ENCODE assay signal across 25 cellular contexts in the genomic region with DNA sequence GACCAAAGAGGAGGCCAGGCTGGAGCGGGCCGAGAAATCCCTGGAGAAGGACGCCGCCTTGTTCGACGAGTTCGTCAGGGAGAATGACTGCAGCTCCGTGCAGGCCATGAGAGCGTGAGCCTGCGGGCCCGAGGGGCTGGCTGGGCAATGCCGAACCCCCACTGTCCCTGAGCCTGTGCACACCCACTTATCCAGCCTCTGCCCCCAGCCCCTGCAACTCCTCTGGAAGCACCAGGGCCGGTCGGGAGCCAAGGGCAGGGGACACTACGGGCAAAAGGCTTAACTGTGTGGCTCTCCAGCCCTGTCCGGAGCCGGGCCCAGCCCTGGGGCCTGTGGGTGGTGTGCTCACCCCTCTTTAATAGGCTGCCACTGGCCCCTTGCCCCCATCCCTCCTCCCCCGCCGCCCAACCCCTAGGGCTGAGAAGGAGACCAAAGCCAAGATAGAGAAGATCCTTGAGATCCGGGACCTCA. TPM values are rescaled to one million over a fixed set of nuclear protein-coding genes. Genes with fewer than 3 reads are reported as not detected.
A peak's percentile ranks its signal among the peaks of the same experiment; 100 is the strongest.
DNase-seq lines count a peak whose midpoint lies in the region; ATAC-seq and TF ChIP-seq lines count a peak whose summit lies in the region.
"Had no signal": no experiment of that assay in that cellular context is flagged by ENCODE, and none has a peak within 500 bp of the region (broad histone marks: within the 10 kb centered on the region; RNA-seq: fewer than 3 reads in every experiment).

No MANE protein-coding gene starts in this region.

- H3K27ac Mint-ChIP-seq in activated CD8-positive, alpha-beta T cell treated with anti-CD3 and anti-CD28 coated beads, Interleukin-2, amount 10 ng/mL, durations not matched to agents 7 days and 5 days = no peak overlapping the region
- H3K27ac Mint-ChIP-seq: CD8-positive, alpha-beta T cell; GM23338; IgD-negative memory B cell had no signal

- H3K79me1 ChIP-seq in neuronal stem cell (ENCODE audit: low read depth, low read length) = peaks cover 2% of the 10 kb centered on the region

- H3K4me3 Mint-ChIP-seq in activated CD8-positive, alpha-beta T cell treated with anti-CD3 and anti-CD28 coated beads, Interleukin-2, amount 10 ng/mL, durations not matched to agents 7 days and 5 days = no peak overlapping the region
- H3K4me3 Mint-ChIP-seq: CD8-positive, alpha-beta T cell; GM23338; IgD-negative memory B cell had no signal

- H3K4me1 Mint-ChIP-seq in activated CD8-positive, alpha-beta T cell treated with anti-CD3 and anti-CD28 coated beads, Interleukin-2, amount 10 ng/mL, durations not matched to agents 7 days and 5 days (ENCODE audit: low read depth) = no peaks in the 10 kb centered on the region

- TF ChIP-seq EP300 in stomach (IDR thresholded peaks at IDR 0.05) = no peak

- H3K9me3 Mint-ChIP-seq in activated CD8-positive, alpha-beta T cell treated with anti-CD3 and anti-CD28 coated beads, Interleukin-2, amount 10 ng/mL, durations not matched to agents 7 days and 5 days (ENCODE audit: insufficient read depth) = no peaks in the 10 kb centered on the region
- H3K9me3 Mint-ChIP-seq: CD8-positive, alpha-beta T cell; GM23338; IgD-negative memory B cell had no signal

- WGBS in neuronal stem cell (ENCODE audit: extremely low coverage in 2 of 2, insufficient read length in 2 of 2, insufficient replicate concordance in 1 of 2), 2 donors = no CpG with 5 or more reads among the region's 20 CpGs
- 81 to 90% (median 87%) methylated on average over 15 to 20 of the region's 20 CpGs for WGBS in stomach, 5 donors

- H3K4me1 ChIP-seq in neuronal stem cell (ENCODE audit: control insufficient read depth in 2 of 2, insufficient read depth in 1 of 2, low read depth in 1 of 2, low read length in 2 of 2) (peaks cover 0 to 6% of the 10 kb centered on the region in 2 donors), stomach (peaks cover 0 to 7% (median 0%) of the 10 kb centered on the region in 4 donors)
- H3K4me1 ChIP-seq: BLaER1 treated with 17β-estradiol and CSF1 and Interleukin-3, amounts not matched to agents 10 nM and 100 nM; Peyer's patch had no signal

- no peak overlapping the region for H3K4me2 ChIP-seq in neuronal stem cell (ENCODE audit: insufficient read depth, low read length, poor library complexity, severe bottlenecking)
- H3K4me2 ChIP-seq: BLaER1 treated with 17β-estradiol and CSF1 and Interleukin-3, amounts not matched to agents 10 nM and 100 nM; GM23338 had no signal

- TF ChIP-seq POLR2A in stomach (IDR thresholded peaks at IDR 0.05) = no peak

- H3K4ac ChIP-seq in neuronal stem cell (ENCODE audit: low read length) = no peak overlapping the region

- H3K36me3 ChIP-seq in neuronal stem cell (replicated peaks in 1 of 2; ENCODE audit: control insufficient read depth in 2 of 2, insufficient read depth in 2 of 2, low read length in 2 of 2) = no peaks in the 10 kb centered on the region
- no peaks in the 10 kb centered on the region for H3K36me3 ChIP-seq in stomach
- H3K36me3 ChIP-seq: BLaER1 treated with 17β-estradiol and CSF1 and Interleukin-3, amounts not matched to agents 10 nM and 100 nM; Peyer's patch had no signal

- peaks cover 0 to 2% (median 0%) of the 10 kb centered on the region in 3 experiments for H3K27me3 ChIP-seq in neuronal stem cell (ENCODE audit: control insufficient read depth in 3 of 3, insufficient read depth in 3 of 3, low read depth in 1 of 3, low read length in 3 of 3)
- H3K27me3 ChIP-seq in stomach = peaks cover 0 to 64% (median 23%) of the 10 kb centered on the region in 3 donors
- H3K27me3 ChIP-seq: Peyer's patch had no signal

- CTCF ChIA-PET in activated CD8-positive, alpha-beta T cell treated with anti-CD3 and anti-CD28 coated beads, Interleukin-2, amount 10 ng/mL, durations not matched to agents 7 days and 5 days (lab: Charles Lee) = no interaction called here

- no peak overlapping the region for H4K8ac ChIP-seq in neuronal stem cell (ENCODE audit: low read depth, low read length)

- POLR2A ChIA-PET in activated CD8-positive, alpha-beta T cell treated with anti-CD3 and anti-CD28 coated beads, Interleukin-2, amount 10 ng/mL, durations not matched to agents 7 days and 5 days (lab: Charles Lee) = no interaction called here

- H3K27ac ChIP-seq in coronary artery = no peak overlapping the region
- no peak overlapping the region for H3K27ac ChIP-seq in neuronal stem cell (replicated peaks; ENCODE audit: low read length)
- no peak overlapping the region for H3K27ac ChIP-seq in stomach
- H3K27ac ChIP-seq: BLaER1 treated with 17β-estradiol and CSF1 and Interleukin-3, amounts not matched to agents 10 nM and 100 nM; Peyer's patch had no signal

- H2BK120ac ChIP-seq in neuronal stem cell (ENCODE audit: low read depth, low read length) = no peak overlapping the region

- no peak overlapping the region for H2BK5ac ChIP-seq in neuronal stem cell (ENCODE audit: low read length)

- no peak for ATAC-seq in activated CD8-positive, alpha-beta T cell treated with anti-CD3 and anti-CD28 coated beads, Interleukin-2, amount 10 ng/mL, durations not matched to agents 7 days and 5 days
- ATAC-seq: CD8-positive, alpha-beta T cell; GM12878; GM23338; HCT116 had no signal

- no peaks in the 10 kb centered on the region for H3K36me3 Mint-ChIP-seq in activated CD8-positive, alpha-beta T cell treated with anti-CD3 and anti-CD28 coated beads, Interleukin-2, amount 10 ng/mL, durations not matched to agents 7 days and 5 days (ENCODE audit: low read depth)
- H3K36me3 Mint-ChIP-seq: CD8-positive, alpha-beta T cell had no signal

- DNase-seq in activated CD8-positive, alpha-beta memory T cell treated with anti-CD3 and anti-CD28 coated beads for 24 hours = peak; percentile 35
- DNase-seq in activated CD8-positive, alpha-beta memory T cell treated with anti-CD3 and anti-CD28 coated beads, Interleukin-2, amount 50 U/mL, for 4 hours = no peak
- DNase-seq in coronary artery (ENCODE audit: low spot score) = peak; percentile 62
- no peak for DNase-seq in neuronal stem cell (ENCODE audit: low spot score)
- DNase-seq in stomach = peak; percentile 15
- DNase-seq in NCI-H1417 treated with DMSO at 0.1 percent for 48 hours (lab: John Stamatoyannopoulos, UW) = no peak
- DNase-seq in NCI-H1105 (lab: John Stamatoyannopoulos, UW) = no peak
- no peak for DNase-seq in activated CD8-positive, alpha-beta T cell treated with anti-CD3 and anti-CD28 coated beads, Interleukin-2, amount 10 ng/mL, durations not matched to agents 7 days and 5 days
- DNase-seq: 8988T, DND-41, MV-4-11, NCI-H1694 treated with DMSO at 0.1 percent for 48 hours, NCI-H2081 treated with DMSO at 0.1 percent for 48 hours, NCI-H2171 treated with DMSO at 0.1 percent for 48 hours, NCI-H446, NCI-H526 had no signal

- H3K9me3 ChIP-seq in neuronal stem cell (replicated peaks in 1 of 2; ENCODE audit: control insufficient read depth in 2 of 2, insufficient read depth in 1 of 2, low read depth in 1 of 2, low read length in 2 of 2) (no peaks in the 10 kb centered on the region), stomach (no peaks in the 10 kb centered on the region)
- H3K9me3 ChIP-seq: BLaER1 treated with 17β-estradiol and CSF1 and Interleukin-3, amounts not matched to agents 10 nM and 100 nM; Peyer's patch had no signal

- H3K4me3 ChIP-seq in coronary artery = no peak overlapping the region
- H3K4me3 ChIP-seq in neuronal stem cell (ENCODE audit: low read length in 2 of 2) = no peak overlapping the region
- no peak overlapping the region for H3K4me3 ChIP-seq in stomach
- H3K4me3 ChIP-seq: BLaER1 treated with 17β-estradiol and CSF1 and Interleukin-3, amounts not matched to agents 10 nM and 100 nM; GM12878; GM23338; Peyer's patch had no signal

- H2BK12ac ChIP-seq in neuronal stem cell (ENCODE audit: low read length) = no peak overlapping the region

- peak overlapping the region; percentile 17 for H3K14ac ChIP-seq in neuronal stem cell (ENCODE audit: low read length)

- H2BK15ac ChIP-seq in neuronal stem cell (ENCODE audit: low read length) = no peak overlapping the region

- no peak overlapping the region for H3K9ac ChIP-seq in neuronal stem cell (ENCODE audit: low read depth, low read length, poor library complexity)
- H3K9ac ChIP-seq: BLaER1 treated with 17β-estradiol and CSF1 and Interleukin-3, amounts not matched to agents 10 nM and 100 nM had no signal

- H3K18ac ChIP-seq in neuronal stem cell (ENCODE audit: low read length) = peak overlapping the region; percentile 5

- no peak overlapping the region for H2AFZ ChIP-seq in neuronal stem cell (ENCODE audit: low read length)
- H2AFZ ChIP-seq: GM23338 had no signal

- intact Hi-C loops in stomach (cut with DNase I; ENCODE audit: low total_unique reads) = no loop called here

- H3K27me3 Mint-ChIP-seq in activated CD8-positive, alpha-beta T cell treated with anti-CD3 and anti-CD28 coated beads, Interleukin-2, amount 10 ng/mL, durations not matched to agents 7 days and 5 days (ENCODE audit: low read depth) = peaks cover 5% of the 10 kb centered on the region

- TF ChIP-seq CTCF in coronary artery (IDR thresholded peaks at IDR 0.05) (no peak), stomach (IDR thresholded peaks at IDR 0.05) (no peak)

- no peak overlapping the region for H4K91ac ChIP-seq in neuronal stem cell (ENCODE audit: low read depth, low read length, poor library complexity)

- H2AK5ac ChIP-seq in neuronal stem cell (ENCODE audit: low read depth, low read length) = peak overlapping the region; percentile 90

- H3K23ac ChIP-seq in neuronal stem cell (ENCODE audit: low read depth, low read length, poor library complexity) = no peak overlapping the region

RNA-seq across cellular contexts. Expression of gene CFAP100, which starts 24.0 kb away (rescaled TPM):
- 3.9 TPM for polyA plus RNA-seq in neuronal stem cell (2013, experiment 1 of 2)
- 2.8 TPM for polyA plus RNA-seq in neuronal stem cell (2013, experiment 2 of 2)
- total RNA-seq in stomach = not detected
- polyA plus RNA-seq in stomach = not detected
- not detected for total RNA-seq in activated CD8-positive, alpha-beta T cell treated with anti-CD3 and anti-CD28 coated beads, Interleukin-2, amount 10 ng/mL, durations not matched to agents 7 days and 5 days
- total RNA-seq: CD8-positive, alpha-beta T cell; GM12878; OCI-LY7; Peyer's patch; SK-MEL-5 had no signal
- polyA plus RNA-seq: GM23338, IgD-negative memory B cell had no signal

RNA-seq across cellular contexts. Expression of gene ZXDC, which starts 57.0 kb away (rescaled TPM):
- 9.3 TPM for polyA plus RNA-seq in neuronal stem cell (2013, experiment 1 of 2)
- polyA plus RNA-seq in neuronal stem cell (2013, experiment 2 of 2) = 9.8 TPM
- total RNA-seq in stomach = 10 to 100 TPM; 16.9 to 73.2 (median 44.5) TPM
- polyA plus RNA-seq in stomach = 1 to 10 TPM; 6.1 to 9.8 (median 6.6) TPM
- total RNA-seq in activated CD8-positive, alpha-beta T cell treated with anti-CD3 and anti-CD28 coated beads, Interleukin-2, amount 10 ng/mL, durations not matched to agents 7 days and 5 days = 10 to 100 TPM; 26.6 to 27.3 TPM

Comparison
In these comparisons a context has a peak if more than half of its experiments do, and no peak if none do; other contexts are left out.
1. DNase-seq: peak in activated CD8-positive, alpha-beta memory T cell treated with anti-CD3 and anti-CD28 coated beads for 24 hours (single experiment), coronary artery (single experiment) and stomach (single experiment); none in activated CD8-positive, alpha-beta memory T cell treated with anti-CD3 and anti-CD28 coated beads, Interleukin-2, amount 50 U/mL, for 4 hours (single experiment), neuronal stem cell (single experiment), NCI-H1417 treated with DMSO at 0.1 percent for 48 hours (single experiment), NCI-H1105 (single experiment) and activated CD8-positive, alpha-beta T cell treated with anti-CD3 and anti-CD28 coated beads, Interleukin-2, amount 10 ng/mL, durations not matched to agents 7 days and 5 days (single experiment).